Comparison of ENCODE assay signal across 9 cellular contexts in genomic region chr5:147887026-147887627, GRCh38. TPM values are rescaled to one million over a fixed set of nuclear protein-coding genes. Genes with fewer than 3 reads are reported as not detected.
A peak's percentile ranks its signal among the peaks of the same experiment; 100 is the strongest.
DNase-seq lines count a peak whose midpoint lies in the region; TF ChIP-seq lines count a peak whose summit lies in the region.
"Had no signal": no experiment of that assay in that cellular context is flagged by ENCODE, and none has a peak within 500 bp of the region (broad histone marks: within the 10 kb centered on the region; RNA-seq: fewer than 3 reads in every experiment).

No MANE protein-coding gene starts in this region.

- H3K9me2 ChIP-seq in neural cell (ENCODE audit: insufficient read depth, low read length): no peaks in the 10 kb centered on the region

- TF ChIP-seq EP300 in neural cell (conservative IDR thresholded peaks at IDR 0.05; ENCODE audit: poor library complexity, severe bottlenecking): no peak

- intact Hi-C loops in activated T-helper 2 cell treated with anti-CD3 and anti-CD28 coated beads, Interferon-gamma antibody, Interleukin-2, Interleukin-4, amounts not matched to agents 10 μg/mL and 5 μg/mL and 100 μg/mL, durations not matched to agents 14 hours and 24 hours and 36 hours (cut with micrococcal nuclease): no loop called here

- peaks cover 2% of the 10 kb centered on the region for H3K27me3 Mint-ChIP-seq in activated T-helper 2 cell treated with anti-CD3 and anti-CD28 coated beads, Interferon-gamma antibody, Interleukin-2, Interleukin-4, amounts not matched to agents 10 μg/mL and 5 μg/mL and 100 μg/mL, durations not matched to agents 14 hours and 24 hours and 36 hours (ENCODE audit: low read depth)
- H3K27me3 Mint-ChIP-seq: CD4-positive, CD25-positive, alpha-beta regulatory T cell had no signal

- no peaks in the 10 kb centered on the region for H3K36me3 ChIP-seq in neural cell (ENCODE audit: insufficient read depth, low read length)

- peak; percentile 43 for TF ChIP-seq RAD21 in neural cell (conservative IDR thresholded peaks at IDR 0.05)

- no peak overlapping the region for H3K4me3 Mint-ChIP-seq in activated T-helper 2 cell treated with anti-CD3 and anti-CD28 coated beads, Interferon-gamma antibody, Interleukin-2, Interleukin-4, amounts not matched to agents 10 μg/mL and 5 μg/mL and 100 μg/mL, durations not matched to agents 14 hours and 24 hours and 36 hours (ENCODE audit: low read depth)
- H3K4me3 Mint-ChIP-seq: CD4-positive, CD25-positive, alpha-beta regulatory T cell had no signal

- H3K27ac Mint-ChIP-seq in activated T-helper 2 cell treated with anti-CD3 and anti-CD28 coated beads, Interferon-gamma antibody, Interleukin-2, Interleukin-4, amounts not matched to agents 10 μg/mL and 5 μg/mL and 100 μg/mL, durations not matched to agents 14 hours and 24 hours and 36 hours: no peak overlapping the region
- H3K27ac Mint-ChIP-seq: CD4-positive, CD25-positive, alpha-beta regulatory T cell had no signal

- no peaks in the 10 kb centered on the region for H3K9me3 ChIP-seq in neural cell (ENCODE audit: low read length)

- H4K20me1 ChIP-seq in neural cell (ENCODE audit: insufficient read depth): no peaks in the 10 kb centered on the region

- H3K4me1 Mint-ChIP-seq in activated T-helper 2 cell treated with anti-CD3 and anti-CD28 coated beads, Interferon-gamma antibody, Interleukin-2, Interleukin-4, amounts not matched to agents 10 μg/mL and 5 μg/mL and 100 μg/mL, durations not matched to agents 14 hours and 24 hours and 36 hours (ENCODE audit: low read depth): no peaks in the 10 kb centered on the region
- H3K4me1 Mint-ChIP-seq: CD4-positive, CD25-positive, alpha-beta regulatory T cell had no signal

- peak; percentile 2 to 36 for DNase-seq in NCI-H524 (lab: John Stamatoyannopoulos, UW)
- DNase-seq in NCI-H524 treated with DMSO at 0.1 percent for 48 hours (lab: John Stamatoyannopoulos, UW): no peak
- DNase-seq in NCI-H510A treated with DMSO at 0.1 percent for 48 hours (lab: John Stamatoyannopoulos, UW): peak; percentile 44
- no peak for DNase-seq in coronary artery (ENCODE audit: low spot score)
- no peak for DNase-seq in effector CD8-positive, alpha-beta T cell (lab: John Stamatoyannopoulos, UW)
- no peak for DNase-seq in activated T-helper 2 cell treated with anti-CD3 and anti-CD28 coated beads, Interferon-gamma antibody, Interleukin-2, Interleukin-4, amounts not matched to agents 10 μg/mL and 5 μg/mL and 100 μg/mL, durations not matched to agents 14 hours and 24 hours and 36 hours (ENCODE audit: low spot score)
- no peak for DNase-seq in superior temporal gyrus (ENCODE audit: extremely low spot score)

- H3K36me3 Mint-ChIP-seq in activated T-helper 2 cell treated with anti-CD3 and anti-CD28 coated beads, Interferon-gamma antibody, Interleukin-2, Interleukin-4, amounts not matched to agents 10 μg/mL and 5 μg/mL and 100 μg/mL, durations not matched to agents 14 hours and 24 hours and 36 hours (ENCODE audit: low read depth): no peaks in the 10 kb centered on the region
- H3K36me3 Mint-ChIP-seq: CD4-positive, CD25-positive, alpha-beta regulatory T cell had no signal

- H3K27ac ChIP-seq in coronary artery: no peak overlapping the region
- no peak overlapping the region for H3K27ac ChIP-seq in neural cell (ENCODE audit: low read length)

- H3F3A ChIP-seq in neural cell (ENCODE audit: insufficient read depth, low read length, poor library complexity, severe bottlenecking): no peaks in the 10 kb centered on the region

- H3K9ac ChIP-seq in neural cell (ENCODE audit: low read length): no peak overlapping the region

- H3K4me3 ChIP-seq in coronary artery (no peak overlapping the region), neural cell (ENCODE audit: low read length) (no peak overlapping the region)

- no peak overlapping the region for H3K4me2 ChIP-seq in neural cell (ENCODE audit: low read length)

- peak; percentile 40 for TF ChIP-seq CTCF in coronary artery (IDR thresholded peaks at IDR 0.05)
- TF ChIP-seq CTCF in neural cell (IDR thresholded peaks at IDR 0.05; ENCODE audit: poor library complexity, severe bottlenecking): peak; percentile 61

- no peaks in the 10 kb centered on the region for H3K9me3 Mint-ChIP-seq in activated T-helper 2 cell treated with anti-CD3 and anti-CD28 coated beads, Interferon-gamma antibody, Interleukin-2, Interleukin-4, amounts not matched to agents 10 μg/mL and 5 μg/mL and 100 μg/mL, durations not matched to agents 14 hours and 24 hours and 36 hours

- H3K27me3 ChIP-seq in neural cell (ENCODE audit: insufficient read depth, low read depth, low read length): no peaks in the 10 kb centered on the region

- no peaks in the 10 kb centered on the region for H3K79me2 ChIP-seq in neural cell (replicated peaks; ENCODE audit: insufficient read depth, low read length)

- no peak overlapping the region for H2AFZ ChIP-seq in neural cell (ENCODE audit: low read depth, low read length)

TF ChIP-seq in neural cell, 6 proteins besides CTCF, POLR2A, EP300 and RAD21:
- TF ChIP-seq TAF1 (IDR thresholded peaks at IDR 0.05; ENCODE audit: low read depth) (no peak), EZH2 (IDR thresholded peaks at IDR 0.05; ENCODE audit: borderline replicate concordance, insufficient read depth, low read length, poor library complexity, severe bottlenecking) (no peak), SMC3 (conservative IDR thresholded peaks at IDR 0.05; ENCODE audit: poor library complexity) (peak; percentile 68)

RNA-seq across cellular contexts. Expression of gene SCGB3A2, which starts 8.6 kb away (rescaled TPM):
- not detected in 2 replicates for polyA plus RNA-seq in neural cell
- not detected in 2 replicates for polyA minus RNA-seq in neural cell
- not detected in 2 replicates for total RNA-seq in activated T-helper 2 cell treated with anti-CD3 and anti-CD28 coated beads, Interferon-gamma antibody, Interleukin-2, Interleukin-4, amounts not matched to agents 10 μg/mL and 5 μg/mL and 100 μg/mL, durations not matched to agents 14 hours and 24 hours and 36 hours
- total RNA-seq: CD4-positive, CD25-positive, alpha-beta regulatory T cell had no signal
- polyA plus RNA-seq: CD4-positive, CD25-positive, alpha-beta regulatory T cell had no signal

RNA-seq across cellular contexts. Expression of gene C5orf46, which starts 19.2 kb away (rescaled TPM):
- polyA plus RNA-seq in neural cell: not detected in 2 replicates
- not detected in 2 replicates for polyA minus RNA-seq in neural cell
- not detected in 2 replicates for total RNA-seq in activated T-helper 2 cell treated with anti-CD3 and anti-CD28 coated beads, Interferon-gamma antibody, Interleukin-2, Interleukin-4, amounts not matched to agents 10 μg/mL and 5 μg/mL and 100 μg/mL, durations not matched to agents 14 hours and 24 hours and 36 hours
- total RNA-seq: CD4-positive, CD25-positive, alpha-beta regulatory T cell had no signal
- polyA plus RNA-seq: CD4-positive, CD25-positive, alpha-beta regulatory T cell had no signal

RNA-seq across cellular contexts. Expression of gene SPINK1, which starts 55.7 kb away (rescaled TPM):
- not detected in 2 replicates for polyA plus RNA-seq in neural cell
- polyA minus RNA-seq in neural cell: not detected in 2 replicates
- total RNA-seq in activated T-helper 2 cell treated with anti-CD3 and anti-CD28 coated beads, Interferon-gamma antibody, Interleukin-2, Interleukin-4, amounts not matched to agents 10 μg/mL and 5 μg/mL and 100 μg/mL, durations not matched to agents 14 hours and 24 hours and 36 hours: not detected in 2 replicates
- total RNA-seq: CD4-positive, CD25-positive, alpha-beta regulatory T cell had no signal
- polyA plus RNA-seq: CD4-positive, CD25-positive, alpha-beta regulatory T cell had no signal

Comparison
In these comparisons a context has a peak if more than half of its experiments do, and no peak if none do; other contexts are left out.
1. DNase-seq: peak in NCI-H524 (2 of 2) and NCI-H510A treated with DMSO at 0.1 percent for 48 hours (single experiment); none in NCI-H524 treated with DMSO at 0.1 percent for 48 hours (single experiment), coronary artery (single experiment), effector CD8-positive, alpha-beta T cell (single experiment), activated T-helper 2 cell treated with anti-CD3 and anti-CD28 coated beads, Interferon-gamma antibody, Interleukin-2, Interleukin-4, amounts not matched to agents 10 μg/mL and 5 μg/mL and 100 μg/mL, durations not matched to agents 14 hours and 24 hours and 36 hours (single experiment) and superior temporal gyrus (single experiment).